In genomic region chr1:61332196-61332753, GRCh38 we compare ENCODE assay signal across 9 cellular contexts.
A peak's percentile ranks its signal among the peaks of the same experiment; 100 is the strongest.
DNase-seq lines count a peak whose midpoint lies in the region; ATAC-seq and TF ChIP-seq lines count a peak whose summit lies in the region.
"Had no signal": no experiment of that assay in that cellular context is flagged by ENCODE, and none has a peak within 500 bp of the region (broad histone marks: within the 10 kb centered on the region; RNA-seq: fewer than 3 reads in every experiment).

No MANE protein-coding gene starts in this region.

- peak; percentile 97 for ATAC-seq in GM21576 (IDR thresholded peaks at IDR 0.05; ENCODE audit: unreplicated experiment)
- ATAC-seq in HG03280 (IDR thresholded peaks at IDR 0.05; ENCODE audit: unreplicated experiment): peak; percentile 97
- ATAC-seq in stimulated activated memory B cell treated with anti-CD40 and anti-IgM and Interleukin-4, amounts not matched to agents 10 μg/mL and 1 μg/mL and 100 μg/mL, for 72 hours: peak; percentile 79
- ATAC-seq: mucosa of descending colon had no signal

- no peak overlapping the region for H3K27ac ChIP-seq in testis

- no peaks in the 10 kb centered on the region for H3K36me3 Mint-ChIP-seq in activated naive CD4-positive, alpha-beta T cell treated with anti-CD3 and anti-CD28 coated beads for 36 hours (ENCODE audit: low read depth)
- no peaks in the 10 kb centered on the region for H3K36me3 Mint-ChIP-seq in activated naive CD4-positive, alpha-beta T cell treated with anti-CD3 and anti-CD28 coated beads, Interleukin-2, amount 10 ng/mL, durations not matched to agents 7 days and 5 days
- H3K36me3 Mint-ChIP-seq in stimulated activated memory B cell treated with anti-CD40 and anti-IgM and Interleukin-4, amounts not matched to agents 10 μg/mL and 1 μg/mL and 100 μg/mL, for 72 hours: no peaks in the 10 kb centered on the region

- peak; percentile 26 for DNase-seq in activated naive CD4-positive, alpha-beta T cell treated with anti-CD3 and anti-CD28 coated beads for 36 hours
- no peak for DNase-seq in activated naive CD4-positive, alpha-beta T cell treated with anti-CD3 and anti-CD28 coated beads, Interleukin-2, amount 10 ng/mL, durations not matched to agents 7 days and 5 days
- DNase-seq in occipital lobe (lab: John Stamatoyannopoulos, UW): no peak
- no peak for DNase-seq in superior temporal gyrus (ENCODE audit: extremely low spot score)
- no peak for DNase-seq in testis
- DNase-seq: mucosa of descending colon had no signal

- no peaks in the 10 kb centered on the region for H3K36me3 ChIP-seq in testis (ENCODE audit: low read depth, missing control alignments)

- CTCF ChIA-PET in activated naive CD4-positive, alpha-beta T cell treated with anti-CD3 and anti-CD28 coated beads for 36 hours (lab: Charles Lee): interaction anchor here (1.0 to 1.1 kb wide), 3 partner anchors 13 to 282 kb away, joined by 3 to 4 read pairs (median 3); no protein-coding TSS in a partner anchor
- CTCF ChIA-PET in activated naive CD4-positive, alpha-beta T cell treated with anti-CD3 and anti-CD28 coated beads, Interleukin-2, amount 10 ng/mL, durations not matched to agents 7 days and 5 days (lab: Charles Lee): no interaction called here

- H3K27ac Mint-ChIP-seq in activated naive CD4-positive, alpha-beta T cell treated with anti-CD3 and anti-CD28 coated beads for 36 hours: no peak overlapping the region
- no peak overlapping the region for H3K27ac Mint-ChIP-seq in activated naive CD4-positive, alpha-beta T cell treated with anti-CD3 and anti-CD28 coated beads, Interleukin-2, amount 10 ng/mL, durations not matched to agents 7 days and 5 days
- no peak overlapping the region for H3K27ac Mint-ChIP-seq in stimulated activated memory B cell treated with anti-CD40 and anti-IgM and Interleukin-4, amounts not matched to agents 10 μg/mL and 1 μg/mL and 100 μg/mL, for 72 hours

- TF ChIP-seq POLR2A in testis (IDR thresholded peaks at IDR 0.05): no peak

- no peak overlapping the region for H3K4me3 ChIP-seq in testis
- H3K4me3 ChIP-seq: mucosa of descending colon had no signal

- no peaks in the 10 kb centered on the region for H3K9me3 ChIP-seq in testis
- H3K9me3 ChIP-seq: mucosa of descending colon had no signal

- peaks cover 8% of the 10 kb centered on the region for H3K4me1 Mint-ChIP-seq in activated naive CD4-positive, alpha-beta T cell treated with anti-CD3 and anti-CD28 coated beads for 36 hours (ENCODE audit: low read depth)
- H3K4me1 Mint-ChIP-seq in activated naive CD4-positive, alpha-beta T cell treated with anti-CD3 and anti-CD28 coated beads, Interleukin-2, amount 10 ng/mL, durations not matched to agents 7 days and 5 days: peaks cover 3% of the 10 kb centered on the region
- peaks cover 4% of the 10 kb centered on the region for H3K4me1 Mint-ChIP-seq in stimulated activated memory B cell treated with anti-CD40 and anti-IgM and Interleukin-4, amounts not matched to agents 10 μg/mL and 1 μg/mL and 100 μg/mL, for 72 hours

- H3K4me3 Mint-ChIP-seq in activated naive CD4-positive, alpha-beta T cell treated with anti-CD3 and anti-CD28 coated beads for 36 hours: no peak overlapping the region
- H3K4me3 Mint-ChIP-seq in activated naive CD4-positive, alpha-beta T cell treated with anti-CD3 and anti-CD28 coated beads, Interleukin-2, amount 10 ng/mL, durations not matched to agents 7 days and 5 days: no peak overlapping the region
- H3K4me3 Mint-ChIP-seq in stimulated activated memory B cell treated with anti-CD40 and anti-IgM and Interleukin-4, amounts not matched to agents 10 μg/mL and 1 μg/mL and 100 μg/mL, for 72 hours: no peak overlapping the region

- TF ChIP-seq CTCF in testis (IDR thresholded peaks at IDR 0.05): no peak

- no peaks in the 10 kb centered on the region for H3K27me3 Mint-ChIP-seq in activated naive CD4-positive, alpha-beta T cell treated with anti-CD3 and anti-CD28 coated beads for 36 hours (ENCODE audit: low read depth)
- H3K27me3 Mint-ChIP-seq in activated naive CD4-positive, alpha-beta T cell treated with anti-CD3 and anti-CD28 coated beads, Interleukin-2, amount 10 ng/mL, durations not matched to agents 7 days and 5 days: no peaks in the 10 kb centered on the region
- peaks cover 20% of the 10 kb centered on the region for H3K27me3 Mint-ChIP-seq in stimulated activated memory B cell treated with anti-CD40 and anti-IgM and Interleukin-4, amounts not matched to agents 10 μg/mL and 1 μg/mL and 100 μg/mL, for 72 hours

- H3K4me1 ChIP-seq in testis: peaks cover 6% of the 10 kb centered on the region

- H3K9me3 Mint-ChIP-seq in activated naive CD4-positive, alpha-beta T cell treated with anti-CD3 and anti-CD28 coated beads for 36 hours: no peaks in the 10 kb centered on the region
- H3K9me3 Mint-ChIP-seq in activated naive CD4-positive, alpha-beta T cell treated with anti-CD3 and anti-CD28 coated beads, Interleukin-2, amount 10 ng/mL, durations not matched to agents 7 days and 5 days: no peaks in the 10 kb centered on the region
- peaks cover 4% of the 10 kb centered on the region for H3K9me3 Mint-ChIP-seq in stimulated activated memory B cell treated with anti-CD40 and anti-IgM and Interleukin-4, amounts not matched to agents 10 μg/mL and 1 μg/mL and 100 μg/mL, for 72 hours

- WGBS in testis, 2 donors: 52 to 54% methylated on average over 1 of the region's 1 CpG

- no peaks in the 10 kb centered on the region for H3K27me3 ChIP-seq in testis

- intact Hi-C loops in activated naive CD4-positive, alpha-beta T cell treated with anti-CD3 and anti-CD28 coated beads for 36 hours (cut with micrococcal nuclease): loop anchor here (1.0 to 10.0 kb wide), 5 partner anchors 9 to 357 kb away; no protein-coding TSS in a partner anchor
- intact Hi-C loops in testis (cut with DNase I; ENCODE audit: low total_unique reads): no loop called here
